1 cellular context compared by ENCODE assay signal in the genomic region with DNA sequence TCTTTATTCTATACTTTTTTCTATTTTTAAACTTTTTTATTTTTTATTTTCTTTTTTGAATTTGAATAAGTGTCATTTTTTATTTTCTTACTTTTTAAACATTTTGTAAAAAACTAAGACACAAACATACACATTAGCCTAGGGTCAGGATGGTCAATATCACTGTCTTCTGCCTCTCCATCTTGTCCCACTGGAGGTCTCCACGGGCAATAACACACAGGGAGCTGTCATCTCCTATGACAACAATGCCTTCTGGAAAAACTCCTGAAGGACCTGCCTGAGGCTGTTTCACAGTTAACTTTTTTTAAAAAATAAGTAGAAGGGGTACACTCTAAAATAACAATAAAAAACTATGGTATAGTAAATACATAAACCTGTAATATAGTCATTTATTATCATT.
TF ChIP-seq lines count a peak whose summit lies in the region.

No MANE protein-coding gene starts in this region.

TF ChIP-seq in HepG2, 621 proteins besides CTCF, POLR2A, EP300 and RAD21 (continued from another document):
- TF ChIP-seq, protein P1, sequence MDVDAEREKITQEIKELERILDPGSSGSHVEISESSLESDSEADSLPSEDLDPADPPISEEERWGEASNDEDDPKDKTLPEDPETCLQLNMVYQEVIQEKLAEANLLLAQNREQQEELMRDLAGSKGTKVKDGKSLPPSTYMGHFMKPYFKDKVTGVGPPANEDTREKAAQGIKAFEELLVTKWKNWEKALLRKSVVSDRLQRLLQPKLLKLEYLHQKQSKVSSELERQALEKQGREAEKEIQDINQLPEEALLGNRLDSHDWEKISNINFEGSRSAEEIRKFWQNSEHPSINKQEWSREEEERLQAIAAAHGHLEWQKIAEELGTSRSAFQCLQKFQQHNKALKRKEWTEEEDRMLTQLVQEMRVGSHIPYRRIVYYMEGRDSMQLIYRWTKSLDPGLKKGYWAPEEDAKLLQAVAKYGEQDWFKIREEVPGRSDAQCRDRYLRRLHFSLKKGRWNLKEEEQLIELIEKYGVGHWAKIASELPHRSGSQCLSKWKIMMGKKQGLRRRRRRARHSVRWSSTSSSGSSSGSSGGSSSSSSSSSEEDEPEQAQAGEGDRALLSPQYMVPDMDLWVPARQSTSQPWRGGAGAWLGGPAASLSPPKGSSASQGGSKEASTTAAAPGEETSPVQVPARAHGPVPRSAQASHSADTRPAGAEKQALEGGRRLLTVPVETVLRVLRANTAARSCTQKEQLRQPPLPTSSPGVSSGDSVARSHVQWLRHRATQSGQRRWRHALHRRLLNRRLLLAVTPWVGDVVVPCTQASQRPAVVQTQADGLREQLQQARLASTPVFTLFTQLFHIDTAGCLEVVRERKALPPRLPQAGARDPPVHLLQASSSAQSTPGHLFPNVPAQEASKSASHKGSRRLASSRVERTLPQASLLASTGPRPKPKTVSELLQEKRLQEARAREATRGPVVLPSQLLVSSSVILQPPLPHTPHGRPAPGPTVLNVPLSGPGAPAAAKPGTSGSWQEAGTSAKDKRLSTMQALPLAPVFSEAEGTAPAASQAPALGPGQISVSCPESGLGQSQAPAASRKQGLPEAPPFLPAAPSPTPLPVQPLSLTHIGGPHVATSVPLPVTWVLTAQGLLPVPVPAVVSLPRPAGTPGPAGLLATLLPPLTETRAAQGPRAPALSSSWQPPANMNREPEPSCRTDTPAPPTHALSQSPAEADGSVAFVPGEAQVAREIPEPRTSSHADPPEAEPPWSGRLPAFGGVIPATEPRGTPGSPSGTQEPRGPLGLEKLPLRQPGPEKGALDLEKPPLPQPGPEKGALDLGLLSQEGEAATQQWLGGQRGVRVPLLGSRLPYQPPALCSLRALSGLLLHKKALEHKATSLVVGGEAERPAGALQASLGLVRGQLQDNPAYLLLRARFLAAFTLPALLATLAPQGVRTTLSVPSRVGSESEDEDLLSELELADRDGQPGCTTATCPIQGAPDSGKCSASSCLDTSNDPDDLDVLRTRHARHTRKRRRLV (CRISPR knock-in tag; IDR thresholded peaks at IDR 0.05) = no peak
- TF ChIP-seq CCDC6 (CRISPR knock-in tag; IDR thresholded peaks at IDR 0.05) (no peak), ZNF207 (IDR thresholded peaks at IDR 0.05; ENCODE audit: borderline replicate concordance) (no peak), REXO4 (CRISPR knock-in tag; IDR thresholded peaks at IDR 0.05; ENCODE audit: borderline replicate concordance) (no peak), ZFYVE20 (CRISPR knock-in tag; IDR thresholded peaks at IDR 0.05; ENCODE audit: borderline replicate concordance, low read depth) (no peak)
- TF ChIP-seq, protein P2, sequence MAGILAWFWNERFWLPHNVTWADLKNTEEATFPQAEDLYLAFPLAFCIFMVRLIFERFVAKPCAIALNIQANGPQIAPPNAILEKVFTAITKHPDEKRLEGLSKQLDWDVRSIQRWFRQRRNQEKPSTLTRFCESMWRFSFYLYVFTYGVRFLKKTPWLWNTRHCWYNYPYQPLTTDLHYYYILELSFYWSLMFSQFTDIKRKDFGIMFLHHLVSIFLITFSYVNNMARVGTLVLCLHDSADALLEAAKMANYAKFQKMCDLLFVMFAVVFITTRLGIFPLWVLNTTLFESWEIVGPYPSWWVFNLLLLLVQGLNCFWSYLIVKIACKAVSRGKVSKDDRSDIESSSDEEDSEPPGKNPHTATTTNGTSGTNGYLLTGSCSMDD (CRISPR knock-in tag; IDR thresholded peaks at IDR 0.05) = no peak
